In genomic region chr3:43169987-43170386, GRCh38 we compare ENCODE assay signal across 27 cellular contexts.
"Had no signal": no experiment of that assay in that cellular context is flagged by ENCODE, and none has a peak within 500 bp of the region (broad histone marks: within the 10 kb centered on the region; RNA-seq: fewer than 3 reads in every experiment).

No MANE protein-coding gene starts in this region.

- H3K9me3 ChIP-seq: prostate gland, thoracic aorta, uterus had no signal

- H3K27me3 ChIP-seq: left lung, pancreas, sigmoid colon, spleen, suprapubic skin, tibial artery, uterus had no signal

- ATAC-seq: left colon; left lung; lower lobe of right lung; naive thymus-derived CD8-positive, alpha-beta T cell; pancreas; right cardiac atrium; stimulated activated effector memory CD8-positive, alpha-beta T cell treated with anti-CD3 and anti-CD28 coated beads, Interleukin-12 subunit alpha, Interleukin-12 subunit beta, amount 100 ng/mL, for 72 hours had no signal

- H3K4me1 Mint-ChIP-seq: nephron; neural crest cell; stimulated activated effector memory CD8-positive, alpha-beta T cell treated with anti-CD3 and anti-CD28 coated beads, Interleukin-12 subunit alpha, Interleukin-12 subunit beta, amount 100 ng/mL, for 72 hours had no signal

- DNase-seq: kidney; left colon; left lung; lower lobe of right lung; mammary epithelial cell; mesenchymal stem cell; naive thymus-derived CD8-positive, alpha-beta T cell; nucleus accumbens; pancreas; posterior cingulate gyrus; retina; right cardiac atrium; sigmoid colon; small intestine; spleen; stimulated activated CD4-positive, alpha-beta T cell treated with anti-CD3 and anti-CD28 coated beads, Interleukin-4, amount 100 ng/mL, for 24 hours; stimulated activated naive CD4-positive, alpha-beta T cell; tibial artery; trophoblast cell; uterus had no signal

- H3K27ac Mint-ChIP-seq: nephron; stimulated activated effector memory CD8-positive, alpha-beta T cell treated with anti-CD3 and anti-CD28 coated beads, Interleukin-12 subunit alpha, Interleukin-12 subunit beta, amount 100 ng/mL, for 72 hours; stimulated activated naive CD8-positive, alpha-beta T cell treated with anti-CD3 and anti-CD28 coated beads, Interleukin-15, Interleukin-2, amounts not matched to agents 100 ng/mL and 50 ng/mL, for 24 hours had no signal

- H3K36me3 ChIP-seq: left lung, lower lobe of right lung, pancreas, prostate gland, sigmoid colon, spleen, suprapubic skin, thoracic aorta, uterus had no signal

- H3K4me3 Mint-ChIP-seq: naive thymus-derived CD8-positive, alpha-beta T cell; nephron; neural crest cell; stimulated activated effector memory CD8-positive, alpha-beta T cell treated with anti-CD3 and anti-CD28 coated beads, Interleukin-12 subunit alpha, Interleukin-12 subunit beta, amount 100 ng/mL, for 72 hours; stimulated activated naive CD8-positive, alpha-beta T cell treated with anti-CD3 and anti-CD28 coated beads, Interleukin-15, Interleukin-2, amounts not matched to agents 100 ng/mL and 50 ng/mL, for 24 hours had no signal

- H3K4me3 ChIP-seq: left lung, lower lobe of right lung, pancreas, prostate gland, sigmoid colon, spleen, suprapubic skin, thoracic aorta, tibial artery, uterus had no signal

- H3K4me1 ChIP-seq: left lung, lower lobe of right lung, pancreas, prostate gland, sigmoid colon, spleen, suprapubic skin, tibial artery, uterus had no signal

- FAIRE-seq: kidney, pancreas, small intestine had no signal

- H3K27ac ChIP-seq: left lung, lower lobe of right lung, pancreas, prostate gland, sigmoid colon, spleen, suprapubic skin, thoracic aorta, tibial artery, uterus had no signal

- H3K36me3 Mint-ChIP-seq: stimulated activated effector memory CD8-positive, alpha-beta T cell treated with anti-CD3 and anti-CD28 coated beads, Interleukin-12 subunit alpha, Interleukin-12 subunit beta, amount 100 ng/mL, for 72 hours had no signal

- H3K27me3 Mint-ChIP-seq: naive thymus-derived CD8-positive, alpha-beta T cell; stimulated activated naive CD8-positive, alpha-beta T cell treated with anti-CD3 and anti-CD28 coated beads, Interleukin-15, Interleukin-2, amounts not matched to agents 100 ng/mL and 50 ng/mL, for 24 hours had no signal
